In genomic region chr10:34213193-34213804, GRCh38 we compare ENCODE assay signal across 32 cellular contexts.
DNase-seq lines count a peak whose midpoint lies in the region; ATAC-seq, FAIRE-seq and TF ChIP-seq lines count a peak whose summit lies in the region.
"Had no signal": no experiment of that assay in that cellular context is flagged by ENCODE, and none has a peak within 500 bp of the region (broad histone marks: within the 10 kb centered on the region; RNA-seq: fewer than 3 reads in every experiment).

No MANE protein-coding gene starts in this region.

- H3K27ac Mint-ChIP-seq in type B pancreatic cell, result peak overlapping the region; percentile 27
- H3K27ac Mint-ChIP-seq: activated B cell treated with CpG ODN at 0.5 μM for 24 hours; activated naive CD8-positive, alpha-beta T cell treated with anti-CD3 and anti-CD28 coated beads, Interleukin-2, amount 10 ng/mL, durations not matched to agents 7 days and 5 days; activated T-cell treated with anti-CD3 and anti-CD28 coated beads, Interleukin-2, amount 50 U/mL, for 24 hours; CD14-positive monocyte; stimulated activated effector memory CD8-positive, alpha-beta T cell treated with anti-CD3 and anti-CD28 coated beads, Interleukin-12 subunit alpha, Interleukin-12 subunit beta, amount 100 ng/mL, for 72 hours; T-cell had no signal

- TSS peak; percentile 27 for BruUV-seq in HepG2 (replicated peaks; lab: Mats Ljungman, UMichigan)

- no peaks in the 10 kb centered on the region for H3K79me2 ChIP-seq in HepG2 (ENCODE audit: insufficient read depth, low read length)

- no peak overlapping the region for H3K4me3 Mint-ChIP-seq in type B pancreatic cell
- H3K4me3 Mint-ChIP-seq: activated B cell treated with CpG ODN at 0.5 μM for 24 hours; activated naive CD8-positive, alpha-beta T cell treated with anti-CD3 and anti-CD28 coated beads, Interleukin-2, amount 10 ng/mL, durations not matched to agents 7 days and 5 days; activated T-cell treated with anti-CD3 and anti-CD28 coated beads, Interleukin-2, amount 50 U/mL, for 24 hours; CD14-positive monocyte; stimulated activated effector memory CD8-positive, alpha-beta T cell treated with anti-CD3 and anti-CD28 coated beads, Interleukin-12 subunit alpha, Interleukin-12 subunit beta, amount 100 ng/mL, for 72 hours; T-cell had no signal

- no peak overlapping the region for H3K4me3 ChIP-seq in HepG2 (replicated peaks in 1 of 3; ENCODE audit: insufficient read depth in 1 of 3, low read depth in 2 of 3, low read length in 3 of 3)
- H3K4me3 ChIP-seq: cardiac muscle cell, prostate gland, upper lobe of left lung had no signal

- ATAC-seq in GM18909 (IDR thresholded peaks at IDR 0.05; ENCODE audit: poor library complexity, unreplicated experiment) (peak; percentile 46), HepG2 (peak; percentile 96), HG03175 (IDR thresholded peaks at IDR 0.05; ENCODE audit: unreplicated experiment) (no peak)
- ATAC-seq: left ventricle myocardium superior; stimulated activated effector memory CD8-positive, alpha-beta T cell treated with anti-CD3 and anti-CD28 coated beads, Interleukin-12 subunit alpha, Interleukin-12 subunit beta, amount 100 ng/mL, for 72 hours; T-cell had no signal

- peak; percentile 57 to 60 for DNase-seq in NCI-H526 (lab: John Stamatoyannopoulos, UW)
- DNase-seq in HepG2 (ENCODE audit: low spot score), result peak; percentile 98
- no peak for DNase-seq in type B pancreatic cell (ENCODE audit: extremely low spot score, unreplicated experiment)
- no peak for DNase-seq in stimulated activated CD4-positive, alpha-beta T cell treated with anti-CD3 and anti-CD28 coated beads, Interleukin-1b, Interleukin-23, amount 100 ng/mL, for 48 hours
- DNase-seq in NAMALWA (ENCODE audit: low spot score), result no peak
- DNase-seq: activated B cell treated with CpG ODN at 0.5 μM for 24 hours; activated effector memory CD4-positive, alpha-beta T cell treated with anti-CD3 and anti-CD28 coated beads, Interleukin-2, amount 50 U/mL, for 16 hours; activated naive CD8-positive, alpha-beta T cell treated with anti-CD3 and anti-CD28 coated beads, Interleukin-2, amount 10 ng/mL, durations not matched to agents 7 days and 5 days; activated T-cell treated with anti-CD3 and anti-CD28 coated beads, Interleukin-2, amount 50 U/mL, for 24 hours; effector CD8-positive, alpha-beta T cell; GOT3; Kasumi-1; left ventricle myocardium superior; MV-4-11; NCI-H1436 treated with DMSO at 0.1 percent for 48 hours; NCI-H2107; NCI-H446; OCI-M1; substantia nigra; T-cell; upper lobe of left lung had no signal

- no peaks in the 10 kb centered on the region for H3K9me3 ChIP-seq in HepG2 (ENCODE audit: low read length)
- H3K9me3 ChIP-seq: prostate gland, upper lobe of left lung had no signal

- peaks cover 9% of the 10 kb centered on the region for H3K9me3 Mint-ChIP-seq in type B pancreatic cell
- H3K9me3 Mint-ChIP-seq: activated B cell treated with CpG ODN at 0.5 μM for 24 hours; activated naive CD8-positive, alpha-beta T cell treated with anti-CD3 and anti-CD28 coated beads, Interleukin-2, amount 10 ng/mL, durations not matched to agents 7 days and 5 days; activated T-cell treated with anti-CD3 and anti-CD28 coated beads, Interleukin-2, amount 50 U/mL, for 24 hours; stimulated activated effector memory CD8-positive, alpha-beta T cell treated with anti-CD3 and anti-CD28 coated beads, Interleukin-12 subunit alpha, Interleukin-12 subunit beta, amount 100 ng/mL, for 72 hours; T-cell had no signal

- TF ChIP-seq POLR2A in HepG2 (IDR thresholded peaks at IDR 0.05; ENCODE audit: insufficient read depth in 1 of 2, low read depth in 2 of 2, low read length in 2 of 2), result no peak

- TF ChIP-seq RAD21 in HepG2 (CRISPR knock-in tag; IDR thresholded peaks at IDR 0.05), result peak; percentile 45; the same call in 1 of the 2 replicates

- H3K4me1 Mint-ChIP-seq in type B pancreatic cell (ENCODE audit: unreplicated experiment), result peaks cover 43% of the 10 kb centered on the region
- H3K4me1 Mint-ChIP-seq: activated B cell treated with CpG ODN at 0.5 μM for 24 hours; activated naive CD8-positive, alpha-beta T cell treated with anti-CD3 and anti-CD28 coated beads, Interleukin-2, amount 10 ng/mL, durations not matched to agents 7 days and 5 days; CD14-positive monocyte; stimulated activated effector memory CD8-positive, alpha-beta T cell treated with anti-CD3 and anti-CD28 coated beads, Interleukin-12 subunit alpha, Interleukin-12 subunit beta, amount 100 ng/mL, for 72 hours had no signal

- no peaks in the 10 kb centered on the region; a peak in 2 of 5 replicates for H3K36me3 ChIP-seq in HepG2 (replicated peaks in 1 of 2; ENCODE audit: control insufficient read depth in 1 of 2, insufficient read depth in 2 of 2, low read length in 2 of 2)
- H3K36me3 ChIP-seq: cardiac muscle cell, prostate gland, upper lobe of left lung had no signal

- CTCF ChIA-PET in HepG2 (lab: Yijun Ruan, JAX; ENCODE audit: low intra/inter-chr PET ratio, low total read pairs), result no interaction called here

- no peaks in the 10 kb centered on the region for H3K27me3 ChIP-seq in HepG2 (ENCODE audit: control insufficient read depth in 1 of 2, insufficient read depth in 2 of 2, low read length in 2 of 2)
- H3K27me3 ChIP-seq: cardiac muscle cell, upper lobe of left lung had no signal

- peaks cover 15% of the 10 kb centered on the region for H3K27me3 Mint-ChIP-seq in type B pancreatic cell
- H3K27me3 Mint-ChIP-seq: activated B cell treated with CpG ODN at 0.5 μM for 24 hours; activated naive CD8-positive, alpha-beta T cell treated with anti-CD3 and anti-CD28 coated beads, Interleukin-2, amount 10 ng/mL, durations not matched to agents 7 days and 5 days; activated T-cell treated with anti-CD3 and anti-CD28 coated beads, Interleukin-2, amount 50 U/mL, for 24 hours; T-cell had no signal

- WGBS in HepG2 (ENCODE audit: low lambda C conversion rate), result 12% methylated on average over 6 of the region's 6 CpGs

- no peak overlapping the region for H2AFZ ChIP-seq in HepG2 (ENCODE audit: low read length)

- TF ChIP-seq CTCF in HepG2 (CRISPR knock-in tag; IDR thresholded peaks at IDR 0.05) (peak; percentile 56), type B pancreatic cell (conservative IDR thresholded peaks at IDR 0.05) (no peak)

- peak overlapping the region; percentile 30 for H3K4me2 ChIP-seq in HepG2 (ENCODE audit: low read depth, low read length)

- no peak overlapping the region for H3K9ac ChIP-seq in HepG2 (ENCODE audit: insufficient read depth, low read depth, low read length)

- in situ Hi-C loops in HepG2 (cut with HindIII; ENCODE audit: extremely low pct_ligation_motif_present, low pct_unique_long_range_greater_than_20kb), result no loop called here

- peaks cover 71% of the 10 kb centered on the region for H3K4me1 ChIP-seq in HepG2 (ENCODE audit: insufficient read depth, low read length)
- H3K4me1 ChIP-seq: prostate gland, upper lobe of left lung had no signal

- POLR2A ChIA-PET in HepG2 (lab: Yijun Ruan, JAX), result no interaction called here

- H3K36me3 Mint-ChIP-seq in type B pancreatic cell, result peaks cover 24% of the 10 kb centered on the region
- H3K36me3 Mint-ChIP-seq: activated naive CD8-positive, alpha-beta T cell treated with anti-CD3 and anti-CD28 coated beads, Interleukin-2, amount 10 ng/mL, durations not matched to agents 7 days and 5 days; CD14-positive monocyte; stimulated activated effector memory CD8-positive, alpha-beta T cell treated with anti-CD3 and anti-CD28 coated beads, Interleukin-12 subunit alpha, Interleukin-12 subunit beta, amount 100 ng/mL, for 72 hours; T-cell had no signal

- H3K27ac ChIP-seq in HepG2 (ENCODE audit: extremely low read length, insufficient read depth, low read length), result peak overlapping the region; percentile 60
- H3K27ac ChIP-seq: cardiac muscle cell, prostate gland, RWPE1, upper lobe of left lung had no signal

- peak; percentile 93 for FAIRE-seq in HepG2 (lab: Jason Lieb, UNC)
- FAIRE-seq: astrocyte, colon, GM19239, islet of Langerhans had no signal

- intact Hi-C loops in HepG2 (cut with micrococcal nuclease; ENCODE audit: unreplicated experiment), result loop anchor here (2.0 kb wide), 3 partner anchors 18 to 92 kb away; no protein-coding TSS in a partner anchor

- H4K20me1 ChIP-seq in HepG2 (ENCODE audit: insufficient read depth, low read length), result no peaks in the 10 kb centered on the region

- peak; percentile 52 to 98; a peak in 3 of 4 replicates for TF ChIP-seq EP300 in HepG2 (IDR thresholded peaks at IDR 0.05; ENCODE audit: low read depth in 2 of 2, low read length in 2 of 2)
- TF ChIP-seq EP300 in HepG2 (CRISPR knock-in tag; IDR thresholded peaks at IDR 0.05; ENCODE audit: borderline replicate concordance), result peak; percentile 82; the same call in 1 of the 2 replicates

TF ChIP-seq in HepG2, 621 proteins besides CTCF, POLR2A, EP300 and RAD21 (continues in another document):
- TF ChIP-seq ARNT2 (CRISPR knock-in tag; IDR thresholded peaks at IDR 0.05; ENCODE audit: low read depth), result no peak
- no peak for TF ChIP-seq PAF1 (CRISPR knock-in tag; IDR thresholded peaks at IDR 0.05)
- TF ChIP-seq ZNF577 (CRISPR knock-in tag; IDR thresholded peaks at IDR 0.05; ENCODE audit: borderline replicate concordance, low read depth), result no peak

Comparison
In these comparisons a context has a peak if more than half of its experiments do, and no peak if none do; other contexts are left out.
1. DNase-seq: peak in NCI-H526 (2 of 2) and HepG2 (single experiment); none in type B pancreatic cell (single experiment), stimulated activated CD4-positive, alpha-beta T cell treated with anti-CD3 and anti-CD28 coated beads, Interleukin-1b, Interleukin-23, amount 100 ng/mL, for 48 hours (single experiment) and NAMALWA (single experiment).